In genomic region chr6:92586236-92586977, GRCh38 we compare ENCODE assay signal across 18 cellular contexts.
DNase-seq lines count a peak whose midpoint lies in the region; ATAC-seq, FAIRE-seq and TF ChIP-seq lines count a peak whose summit lies in the region.
"Had no signal": no experiment of that assay in that cellular context is flagged by ENCODE, and none has a peak within 500 bp of the region (broad histone marks: within the 10 kb centered on the region; RNA-seq: fewer than 3 reads in every experiment).

No MANE protein-coding gene starts in this region.

- peaks cover 2% of the 10 kb centered on the region; the same call in 1 of the 3 replicates for H3K9me3 Mint-ChIP-seq in GM23338

- 27 to 36% (median 32%) methylated on average over 8 of the region's 8 CpGs for WGBS in psoas muscle, 3 donors
- 57 to 71% methylated on average over 8 of the region's 8 CpGs for WGBS in transverse colon (ENCODE audit: low coverage in 1 of 2), 2 donors

- BruUV-seq in PC-3 (replicated peaks; lab: Mats Ljungman, UMichigan) (no TSS peak), endothelial cell of umbilical vein (replicated peaks; lab: Mats Ljungman, UMichigan) (no TSS peak)

- peak; percentile 57 for ATAC-seq in GM23338
- ATAC-seq in PC-3 = no peak
- ATAC-seq in psoas muscle = no peak
- ATAC-seq in GM21825 (IDR thresholded peaks at IDR 0.05; ENCODE audit: unreplicated experiment) = no peak

- FAIRE-seq in endothelial cell of umbilical vein (lab: Jason Lieb, UNC) = no peak
- FAIRE-seq: RCC 7860 had no signal

- H3K36me3 Mint-ChIP-seq in GM23338 (ENCODE audit: low read depth) = no peaks in the 10 kb centered on the region

- intact Hi-C loops in PC-3 (cut with micrococcal nuclease) (loop anchor here (2.0 to 10.0 kb wide), 2 partner anchors 158 to 188 kb away; no protein-coding TSS in a partner anchor), endothelial cell of umbilical vein (cut with micrococcal nuclease) (no loop called here), psoas muscle (cut with DNase I) (no loop called here), transverse colon (cut with DNase I; ENCODE audit: low total_unique reads) (no loop called here)

- H2AFZ ChIP-seq in GM23338 (no peak overlapping the region), PC-3 (ENCODE audit: low read length) (no peak overlapping the region), endothelial cell of umbilical vein (ENCODE audit: low read depth, low read length) (peak overlapping the region; percentile 28)

- no peak overlapping the region for H3K4me3 Mint-ChIP-seq in GM23338

- no peaks in the 10 kb centered on the region for H3K36me3 ChIP-seq in GM23338 (ENCODE audit: insufficient read depth)
- H3K36me3 ChIP-seq in PC-3 (ENCODE audit: low read depth, low read length) = no peaks in the 10 kb centered on the region
- H3K36me3 ChIP-seq in endothelial cell of umbilical vein (ENCODE audit: control insufficient read depth in 2 of 2, extremely low read depth in 1 of 2, insufficient read depth in 2 of 2, low read length in 2 of 2) = no peaks in the 10 kb centered on the region
- H3K36me3 ChIP-seq in psoas muscle (ENCODE audit: insufficient read depth in 1 of 2, low read depth in 1 of 2) = no peaks in the 10 kb centered on the region
- H3K36me3 ChIP-seq in transverse colon = no peaks in the 10 kb centered on the region

- dilution Hi-C loops in endothelial cell of umbilical vein (cut with MboI; ENCODE audit: extremely low pct_ligation_motif_present, low sequenced_read_pairs) = no loop called here

- POLR2A ChIA-PET in PC-3 (lab: Charles Lee; ENCODE audit: unreplicated experiment) = interaction anchor here (0.6 kb wide), 1 partner anchor 9 kb away, joined by 3 read pairs; no protein-coding TSS in a partner anchor
- POLR2A ChIA-PET in endothelial cell of umbilical vein (lab: Charles Lee) = no interaction called here

- H3K4me3 ChIP-seq in GM23338 (no peak overlapping the region), PC-3 (ENCODE audit: low read length) (no peak overlapping the region), endothelial cell of umbilical vein (replicated peaks in 1 of 3; ENCODE audit: insufficient read depth in 1 of 3, low read depth in 1 of 3, low read length in 3 of 3) (no peak overlapping the region), psoas muscle (no peak overlapping the region), transverse colon (no peak overlapping the region)

- H3K27ac ChIP-seq in GM23338 (ENCODE audit: low read depth) (no peak overlapping the region), PC-3 (ENCODE audit: low read length) (no peak overlapping the region), endothelial cell of umbilical vein (ENCODE audit: insufficient read depth, low read depth, low read length) (no peak overlapping the region), psoas muscle (no peak overlapping the region), transverse colon (no peak overlapping the region)

- H3K9me1 ChIP-seq in endothelial cell of umbilical vein (replicated peaks; ENCODE audit: control insufficient read depth, extremely low read depth, insufficient read depth, low read length) = no peaks in the 10 kb centered on the region

- no peaks in the 10 kb centered on the region for H3K27me3 Mint-ChIP-seq in GM23338 (ENCODE audit: insufficient read depth, low read depth, poor library complexity)

- H3K9me2 ChIP-seq in GM23338 (ENCODE audit: insufficient read depth) (no peaks in the 10 kb centered on the region), PC-3 (replicated peaks; ENCODE audit: low read length) (no peaks in the 10 kb centered on the region)

- H3K9ac ChIP-seq in PC-3 (ENCODE audit: low read length) = no peak overlapping the region
- no peak overlapping the region for H3K9ac ChIP-seq in endothelial cell of umbilical vein (replicated peaks; ENCODE audit: extremely low read depth, insufficient read depth, low read length)

- no peaks in the 10 kb centered on the region for H3K27me3 ChIP-seq in GM23338 (ENCODE audit: insufficient read depth)
- no peaks in the 10 kb centered on the region for H3K27me3 ChIP-seq in PC-3 (ENCODE audit: low read length)
- no peaks in the 10 kb centered on the region for H3K27me3 ChIP-seq in endothelial cell of umbilical vein (ENCODE audit: control insufficient read depth in 2 of 2, insufficient read depth in 2 of 2, low read length in 2 of 2)
- H3K27me3 ChIP-seq in psoas muscle (ENCODE audit: insufficient read depth in 3 of 3, low read length in 2 of 3) = no peaks in the 10 kb centered on the region
- H3K27me3 ChIP-seq in transverse colon = no peaks in the 10 kb centered on the region

- H3K79me2 ChIP-seq in GM23338 (replicated peaks; ENCODE audit: insufficient read depth) = no peaks in the 10 kb centered on the region
- no peaks in the 10 kb centered on the region for H3K79me2 ChIP-seq in PC-3 (ENCODE audit: low read length)
- no peaks in the 10 kb centered on the region for H3K79me2 ChIP-seq in endothelial cell of umbilical vein (ENCODE audit: control insufficient read depth, insufficient read depth, low read length)

- H3K4me1 ChIP-seq in GM23338 (ENCODE audit: insufficient read depth) (no peaks in the 10 kb centered on the region), PC-3 (ENCODE audit: insufficient read depth, low read length) (peaks cover 14% of the 10 kb centered on the region; the same call in 1 of the 2 replicates), endothelial cell of umbilical vein (ENCODE audit: control insufficient read depth, extremely low read depth, insufficient read depth, low read length) (no peaks in the 10 kb centered on the region), psoas muscle (no peaks in the 10 kb centered on the region), transverse colon (no peaks in the 10 kb centered on the region)
- H3K4me1 ChIP-seq: Caco-2 had no signal

- DNase-seq in GM23338 (ENCODE audit: low spot score) (peak; percentile 2), PC-3 (no peak), endothelial cell of umbilical vein (ENCODE audit: low read depth, low spot score) (no peak), psoas muscle (peak; percentile 6 to 8), transverse colon (no peak)
- DNase-seq in stimulated activated CD8-positive, alpha-beta memory T cell treated with anti-CD3 and anti-CD28 coated beads, Interleukin-4, amount 100 ng/mL, for 48 hours = no peak
- DNase-seq: ACHN, AML-193, Caco-2, DMS153, NCI-H1092, NCI-H146, NCI-H2081 treated with DMSO at 0.1 percent for 48 hours, NCI-H510A treated with DMSO at 0.1 percent for 48 hours, NCI-H82, SHP77 had no signal

- H3F3A ChIP-seq in GM23338 (replicated peaks; ENCODE audit: low read depth) (no peaks in the 10 kb centered on the region), PC-3 (ENCODE audit: low read length, unreplicated experiment) (no peaks in the 10 kb centered on the region)

- H3K4me2 ChIP-seq in GM23338 = no peak overlapping the region
- peak overlapping the region; percentile 38; the same call in 1 of the 2 replicates for H3K4me2 ChIP-seq in PC-3 (ENCODE audit: low read length)
- no peak overlapping the region for H3K4me2 ChIP-seq in endothelial cell of umbilical vein (ENCODE audit: insufficient read depth, low read length)

- H3K4me1 Mint-ChIP-seq in GM23338 = no peaks in the 10 kb centered on the region

- TF ChIP-seq POLR2A in endothelial cell of umbilical vein (IDR thresholded peaks at IDR 0.05; ENCODE audit: low read depth, low read length) (no peak), transverse colon (IDR thresholded peaks at IDR 0.05) (no peak)

- peak overlapping the region; percentile 6; the same call in 1 of the 2 replicates for H3K27ac Mint-ChIP-seq in GM23338

- H3K9me3 ChIP-seq in PC-3 (ENCODE audit: low read length) (no peaks in the 10 kb centered on the region), endothelial cell of umbilical vein (replicated peaks; ENCODE audit: control insufficient read depth, insufficient read depth, low read length) (no peaks in the 10 kb centered on the region), psoas muscle (no peaks in the 10 kb centered on the region), transverse colon (no peaks in the 10 kb centered on the region)
- H3K9me3 ChIP-seq: Caco-2 had no signal

- in situ Hi-C loops in transverse colon (cut with MboI; ENCODE audit: low pct_ligation_motif_present in 1 of 4, low pct_unique_long_range_greater_than_20kb in 1 of 4, low sequenced_read_pairs in 3 of 4) = no loop called here

- no peak for TF ChIP-seq EP300 in transverse colon (IDR thresholded peaks at IDR 0.05; ENCODE audit: low read depth)

- TF ChIP-seq CTCF in GM23338 (conservative IDR thresholded peaks at IDR 0.05; ENCODE audit: low read depth in 2 of 2) (no peak), PC-3 (conservative IDR thresholded peaks at IDR 0.05; ENCODE audit: low read depth, low read length) (no peak), endothelial cell of umbilical vein (IDR thresholded peaks at IDR 0.05; ENCODE audit: extremely low read depth in 1 of 2, insufficient read depth in 1 of 2, low read depth in 1 of 2, low read length in 2 of 2) (no peak), psoas muscle (IDR thresholded peaks at IDR 0.05) (no peak), transverse colon (IDR thresholded peaks at IDR 0.05) (no peak)

- CTCF ChIA-PET in PC-3 (lab: Charles Lee) = no interaction called here
- CTCF ChIA-PET in endothelial cell of umbilical vein (lab: Charles Lee) = no interaction called here

- no peaks in the 10 kb centered on the region for H4K20me1 ChIP-seq in GM23338 (replicated peaks; ENCODE audit: insufficient read depth)
- H4K20me1 ChIP-seq in PC-3 (ENCODE audit: low read length) = no peaks in the 10 kb centered on the region
- no peaks in the 10 kb centered on the region for H4K20me1 ChIP-seq in endothelial cell of umbilical vein (replicated peaks; ENCODE audit: control insufficient read depth, extremely low read depth, insufficient read depth, low read length)

TF ChIP-seq in GM23338, 12 proteins besides CTCF, POLR2A, EP300 and RAD21 (continues in another document):
- no peak for TF ChIP-seq STAT1 (IDR thresholded peaks at IDR 0.05; ENCODE audit: unreplicated experiment)
- no peak for TF ChIP-seq EZH2phosphoT487 (IDR thresholded peaks at IDR 0.05; ENCODE audit: unreplicated experiment)
- no peak for TF ChIP-seq ZNF331 (CRISPR knock-in tag; IDR thresholded peaks at IDR 0.05; ENCODE audit: low read depth)

TF ChIP-seq in endothelial cell of umbilical vein, 7 proteins besides CTCF, POLR2A, EP300 and RAD21:
- TF ChIP-seq JUN (IDR thresholded peaks at IDR 0.05; ENCODE audit: borderline replicate concordance, insufficient read depth, insufficient read length, low read depth) (no peak), MYC (IDR thresholded peaks at IDR 0.05; ENCODE audit: low read depth, low read length) (no peak), FOS (IDR thresholded peaks at IDR 0.05; ENCODE audit: borderline replicate concordance, insufficient read depth, low read length) (no peak), MAX (IDR thresholded peaks at IDR 0.05; ENCODE audit: insufficient read depth, insufficient read length) (no peak), GATA2 (IDR thresholded peaks at IDR 0.05; ENCODE audit: insufficient read depth, insufficient read length, low read depth, low read length) (no peak), EZH2 (IDR thresholded peaks at IDR 0.05; ENCODE audit: borderline replicate concordance, low read depth, low read length, severe bottlenecking) (no peak), POLR2AphosphoS5 (IDR thresholded peaks at IDR 0.05; ENCODE audit: insufficient read depth, low read depth, low read length) (no peak)

Comparison
In these comparisons a context has a peak if more than half of its experiments do, and no peak if none do; other contexts are left out.
1. DNase-seq: peak in GM23338 (single experiment) and psoas muscle (2 of 2); none in PC-3 (single experiment), endothelial cell of umbilical vein (single experiment), transverse colon (single experiment) and stimulated activated CD8-positive, alpha-beta memory T cell treated with anti-CD3 and anti-CD28 coated beads, Interleukin-4, amount 100 ng/mL, for 48 hours (single experiment).